ENCODE assay signal across 27 cellular contexts in the genomic region with DNA sequence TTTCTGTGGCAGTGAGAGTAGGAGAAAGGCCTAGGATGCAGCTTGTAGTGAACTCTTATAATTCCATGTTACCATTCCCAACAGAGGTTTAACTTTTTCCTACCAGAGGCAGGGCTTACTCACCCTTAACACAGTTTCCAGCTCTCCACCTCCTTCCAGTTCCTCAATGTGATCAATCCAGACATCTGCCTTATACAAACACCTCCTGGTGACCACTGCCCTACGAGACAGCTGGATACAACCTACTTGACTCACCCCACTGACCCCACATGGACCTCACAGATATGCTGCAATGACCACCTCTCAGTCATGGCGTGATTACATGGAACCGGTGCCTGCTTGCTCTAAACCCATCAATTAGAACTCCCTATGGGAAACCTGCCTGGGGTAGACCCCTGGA.
DNase-seq lines count a peak whose midpoint lies in the region; ATAC-seq, FAIRE-seq and TF ChIP-seq lines count a peak whose summit lies in the region.
"Had no signal": no experiment of that assay in that cellular context is flagged by ENCODE, and none has a peak within 500 bp of the region (broad histone marks: within the 10 kb centered on the region; RNA-seq: fewer than 3 reads in every experiment).

No MANE protein-coding gene starts in this region.

- in situ Hi-C loops in K562 (cut with MboI), result no loop called here

- H3K4me1 Mint-ChIP-seq in activated naive CD4-positive, alpha-beta T cell treated with anti-CD3 and anti-CD28 coated beads, Interleukin-2, amount 50 U/mL, for 24 hours, result peaks cover 8% of the 10 kb centered on the region
- peaks cover 15% of the 10 kb centered on the region for H3K4me1 Mint-ChIP-seq in mesothelial cell of epicardium

- H3K36me3 ChIP-seq in K562 (ENCODE audit: control insufficient read depth, insufficient read depth, low read length) (no peaks in the 10 kb centered on the region), subcutaneous abdominal adipose tissue (ENCODE audit: control insufficient read depth in 5 of 5, insufficient read depth in 5 of 5, low read length in 5 of 5) (no peaks in the 10 kb centered on the region)
- H3K36me3 ChIP-seq: heart left ventricle, left ventricle myocardium inferior, stomach, upper lobe of left lung had no signal

- BruUV-seq in K562 (replicated peaks; lab: Mats Ljungman, UMichigan), result no TSS peak

- H3K9ac ChIP-seq in K562 (ENCODE audit: insufficient read depth in 1 of 2, low read depth in 2 of 2, low read length in 2 of 2) (no peak overlapping the region), subcutaneous abdominal adipose tissue (ENCODE audit: low read length in 5 of 5) (no peak overlapping the region)
- H3K9ac ChIP-seq: SK-N-SH had no signal

- H3K79me2 ChIP-seq in K562 (ENCODE audit: control insufficient read depth, insufficient read depth, low read length), result no peaks in the 10 kb centered on the region

- H3K27ac Mint-ChIP-seq in activated naive CD4-positive, alpha-beta T cell treated with anti-CD3 and anti-CD28 coated beads, Interleukin-2, amount 50 U/mL, for 24 hours, result no peak overlapping the region
- H3K27ac Mint-ChIP-seq in mesothelial cell of epicardium, result no peak overlapping the region
- H3K27ac Mint-ChIP-seq: HFFc6, WTC11 had no signal

- intact Hi-C loops in K562 (cut with micrococcal nuclease), result no loop called here

- peaks cover 3% of the 10 kb centered on the region for H3K9me1 ChIP-seq in K562 (ENCODE audit: control insufficient read depth, insufficient read depth, low read length)

- H2AFZ ChIP-seq in K562 (ENCODE audit: low read depth, low read length), result no peak overlapping the region

- peaks cover 6% of the 10 kb centered on the region for H4K20me1 ChIP-seq in K562 (replicated peaks; ENCODE audit: control insufficient read depth, insufficient read depth, low read length)

- peak overlapping the region; percentile 42 for H3K4me3 Mint-ChIP-seq in activated naive CD4-positive, alpha-beta T cell treated with anti-CD3 and anti-CD28 coated beads, Interleukin-2, amount 50 U/mL, for 24 hours
- H3K4me3 Mint-ChIP-seq in mesothelial cell of epicardium, result peak overlapping the region; percentile 69

- CTCF ChIA-PET in K562 (lab: Yijun Ruan, JAX; ENCODE audit: low intra/inter-chr PET ratio) (no interaction called here), GM10248 (lab: Yijun Ruan, JAX) (interaction anchor here (1.1 to 1.6 kb wide), 8 partner anchors 10 to 1338 kb away, joined by 3 to 12 read pairs (median 4); no protein-coding TSS in a partner anchor)

- no peaks in the 10 kb centered on the region for H3K36me3 Mint-ChIP-seq in activated naive CD4-positive, alpha-beta T cell treated with anti-CD3 and anti-CD28 coated beads, Interleukin-2, amount 50 U/mL, for 24 hours
- H3K36me3 Mint-ChIP-seq in mesothelial cell of epicardium, result peaks cover 12% of the 10 kb centered on the region

- H3K27ac ChIP-seq in K562 (ENCODE audit: extremely low read depth, low read depth, low read length), result no peak overlapping the region
- H3K27ac ChIP-seq in subcutaneous abdominal adipose tissue (ENCODE audit: low read depth, low read length), result peak overlapping the region; percentile 43
- H3K27ac ChIP-seq: RWPE1 had no signal

- H3K4me2 ChIP-seq in K562 (ENCODE audit: insufficient read depth, low read length), result no peak overlapping the region

- TF ChIP-seq CTCF in K562 (IDR thresholded peaks at IDR 0.05 in 2 of 3, conservative IDR thresholded peaks at IDR 0.05 in 1 of 3; ENCODE audit: insufficient read depth in 2 of 3, low read depth in 1 of 3, low read length in 3 of 3), result no peak
- TF ChIP-seq CTCF in mesothelial cell of epicardium (IDR thresholded peaks at IDR 0.05; ENCODE audit: unreplicated experiment), result no peak
- TF ChIP-seq CTCF in GM10248 (IDR thresholded peaks at IDR 0.05; ENCODE audit: control extremely low read depth, extremely low read depth, low read depth, missing control alignments), result no peak

- H3K27me3 Mint-ChIP-seq in activated naive CD4-positive, alpha-beta T cell treated with anti-CD3 and anti-CD28 coated beads, Interleukin-2, amount 50 U/mL, for 24 hours, result peaks cover 28% of the 10 kb centered on the region
- no peaks in the 10 kb centered on the region for H3K27me3 Mint-ChIP-seq in mesothelial cell of epicardium (ENCODE audit: low read depth)

- POLR2A ChIA-PET in K562 (lab: Yijun Ruan, JAX) (no interaction called here), GM10248 (lab: Yijun Ruan, JAX) (no interaction called here)

- TF ChIP-seq POLR2A in K562 (conservative IDR thresholded peaks at IDR 0.05), result no peak

- no peak for TF ChIP-seq EP300 in K562 (IDR thresholded peaks at IDR 0.05; ENCODE audit: low read length)

- ATAC-seq in K562 (no peak), HG03442 (IDR thresholded peaks at IDR 0.05; ENCODE audit: unreplicated experiment) (no peak)
- ATAC-seq: heart left ventricle, WTC11 had no signal

- H3K9me3 ChIP-seq in K562 (replicated peaks; ENCODE audit: control insufficient read depth, insufficient read depth, low read depth, low read length) (no peaks in the 10 kb centered on the region), subcutaneous abdominal adipose tissue (ENCODE audit: control insufficient read depth in 5 of 5, low read length in 5 of 5) (no peaks in the 10 kb centered on the region)
- H3K9me3 ChIP-seq: heart left ventricle, left ventricle myocardium inferior, SK-N-SH, stomach, upper lobe of left lung had no signal

- H3K27me3 ChIP-seq in K562 (ENCODE audit: control insufficient read depth in 2 of 2, insufficient read depth in 2 of 2, low read length in 2 of 2) (peaks cover 0 to 12% of the 10 kb centered on the region in 2 experiments; a peak in 3 of 5 replicates), subcutaneous abdominal adipose tissue (ENCODE audit: control insufficient read depth in 5 of 5, insufficient read depth in 4 of 5, low read length in 5 of 5) (no peaks in the 10 kb centered on the region)
- H3K27me3 ChIP-seq: heart left ventricle, upper lobe of left lung had no signal

- DNase-seq in activated naive CD4-positive, alpha-beta T cell (lab: John Stamatoyannopoulos, UW), result no peak
- DNase-seq in K562 (ENCODE audit: extremely low read depth in 1 of 4, low spot score in 3 of 4) (no peak), mesothelial cell of epicardium (ENCODE audit: low spot score in 2 of 2, unreplicated experiment in 2 of 2) (no peak), GM10248 (ENCODE audit: extremely low spot score) (no peak), NCI-H1436 treated with DMSO at 0.1 percent for 48 hours (lab: John Stamatoyannopoulos, UW) (no peak)
- DNase-seq: activated CD4-positive, alpha-beta T cell treated with anti-CD3 and anti-CD28 coated beads, Interleukin-2, amount 50 U/mL, for 4 hours; activated CD8-positive, alpha-beta memory T cell treated with anti-CD3 and anti-CD28 coated beads, Interleukin-2, amount 50 U/mL, for 48 hours; activated gamma-delta T cell; AML-193; amniotic stem cell; COR-L47; DND-41; heart left ventricle; HFFc6; left ventricle myocardium inferior; NCI-H1417 treated with DMSO at 0.1 percent for 48 hours; NCI-H526; SK-N-SH; stomach; T-helper 9 cell; upper lobe of left lung had no signal

- FAIRE-seq in K562 (lab: Jason Lieb, UNC), result no peak
- FAIRE-seq: HepG2 had no signal

- no peak overlapping the region for H3K4me3 ChIP-seq in K562
- H3K4me3 ChIP-seq in subcutaneous abdominal adipose tissue (ENCODE audit: low read depth in 1 of 5, low read length in 5 of 5), result no peak overlapping the region
- H3K4me3 ChIP-seq: left ventricle myocardium inferior, stomach, upper lobe of left lung had no signal

- peaks cover 5% of the 10 kb centered on the region for H3K9me3 Mint-ChIP-seq in activated naive CD4-positive, alpha-beta T cell treated with anti-CD3 and anti-CD28 coated beads, Interleukin-2, amount 50 U/mL, for 24 hours
- H3K9me3 Mint-ChIP-seq in mesothelial cell of epicardium, result peaks cover 11% of the 10 kb centered on the region
- H3K9me3 Mint-ChIP-seq: HFFc6 had no signal

- H3K4me1 ChIP-seq in K562 (replicated peaks in 1 of 2; ENCODE audit: control insufficient read depth in 2 of 2, insufficient read depth in 2 of 2, low read length in 2 of 2), result peaks cover 7 to 10% of the 10 kb centered on the region in 2 experiments; a peak in 3 of 5 replicates
- H3K4me1 ChIP-seq in subcutaneous abdominal adipose tissue (ENCODE audit: control insufficient read depth in 5 of 5, insufficient read depth in 5 of 5, low read length in 5 of 5), result peaks cover 3 to 29% (median 25%) of the 10 kb centered on the region in 5 donors

- no peak for TF ChIP-seq RAD21 in K562 (CRISPR knock-in tag; conservative IDR thresholded peaks at IDR 0.05 in 1 of 2, IDR thresholded peaks at IDR 0.05 in 1 of 2)

- 11% methylated on average over 3 of the region's 3 CpGs for WGBS in K562 (ENCODE audit: insufficient coverage, low coverage, missing lambda C conversion rate)

TF ChIP-seq in K562, 482 proteins besides CTCF, POLR2A, EP300 and RAD21:
- TF ChIP-seq ILF3 (IDR thresholded peaks at IDR 0.05; ENCODE audit: borderline replicate concordance) (no peak), CBFA2T3 (IDR thresholded peaks at IDR 0.05) (peak; percentile 25; the same call in 1 of the 2 replicates)
